Comparison of ENCODE assay signal across 1 cellular context in genomic region chr10:97869091-97870042, GRCh38.
TF ChIP-seq lines count a peak whose summit lies in the region.

No MANE protein-coding gene starts in this region.

TF ChIP-seq in HepG2, 621 proteins besides CTCF, POLR2A, EP300 and RAD21 (continued from another document and continues in another):
- TF ChIP-seq ZFY (CRISPR knock-in tag; IDR thresholded peaks at IDR 0.05) (peak; percentile 35; the same call in 1 of the 2 replicates), ZBTB43 (CRISPR knock-in tag; conservative IDR thresholded peaks at IDR 0.05) (no peak), ZNF18 (CRISPR knock-in tag; IDR thresholded peaks at IDR 0.05; ENCODE audit: insufficient replicate concordance) (no peak), ZNF180 (CRISPR knock-in tag; IDR thresholded peaks at IDR 0.05; ENCODE audit: borderline replicate concordance, low read depth) (no peak), HDAC1 (CRISPR knock-in tag; IDR thresholded peaks at IDR 0.05) (no peak), FOXA3 (CRISPR knock-in tag; IDR thresholded peaks at IDR 0.05) (0 out of 2 replicates have a peak, but pooled peaks have one; percentile 29), AKNA (CRISPR knock-in tag; IDR thresholded peaks at IDR 0.05; ENCODE audit: borderline replicate concordance) (no peak), ZNF329 (CRISPR knock-in tag; IDR thresholded peaks at IDR 0.05; ENCODE audit: low read depth) (no peak), ZNF878 (CRISPR knock-in tag; IDR thresholded peaks at IDR 0.05) (no peak), FOXK1 (CRISPR knock-in tag; IDR thresholded peaks at IDR 0.05; ENCODE audit: borderline replicate concordance, low read depth) (no peak), ZNF503 (CRISPR knock-in tag; IDR thresholded peaks at IDR 0.05) (no peak), ZNF678 (CRISPR knock-in tag; IDR thresholded peaks at IDR 0.05) (no peak), NFE2 (CRISPR knock-in tag; IDR thresholded peaks at IDR 0.05) (no peak), POLR2AphosphoS2 (IDR thresholded peaks at IDR 0.05; ENCODE audit: low read depth, low read length) (no peak), ZNF354B (CRISPR knock-in tag; IDR thresholded peaks at IDR 0.05) (no peak), ZNF451 (CRISPR knock-in tag; IDR thresholded peaks at IDR 0.05) (0 out of 2 replicates have a peak, but pooled peaks have one; percentile 63), ARID2 (CRISPR knock-in tag; IDR thresholded peaks at IDR 0.05; ENCODE audit: borderline replicate concordance) (no peak), ETV5 (CRISPR knock-in tag; IDR thresholded peaks at IDR 0.05; ENCODE audit: borderline replicate concordance) (peak; percentile 70), IRF2 (CRISPR knock-in tag; IDR thresholded peaks at IDR 0.05) (no peak), ZNF556 (CRISPR knock-in tag; IDR thresholded peaks at IDR 0.05; ENCODE audit: borderline replicate concordance) (no peak), ZEB1 (IDR thresholded peaks at IDR 0.05; ENCODE audit: insufficient replicate concordance, low read depth) (no peak), HES4 (CRISPR knock-in tag; IDR thresholded peaks at IDR 0.05; ENCODE audit: borderline replicate concordance) (no peak), FOXK2 (IDR thresholded peaks at IDR 0.05) (no peak), MATR3 (CRISPR knock-in tag; IDR thresholded peaks at IDR 0.05) (no peak), SAFB2 (CRISPR knock-in tag; IDR thresholded peaks at IDR 0.05; ENCODE audit: borderline replicate concordance, low read depth) (no peak), ZBTB26 (CRISPR knock-in tag; IDR thresholded peaks at IDR 0.05; ENCODE audit: borderline replicate concordance) (no peak), HNF4A (CRISPR knock-in tag; IDR thresholded peaks at IDR 0.05) (no peak), ZNF782 (CRISPR knock-in tag; IDR thresholded peaks at IDR 0.05; ENCODE audit: borderline replicate concordance) (no peak), KDM3A (CRISPR knock-in tag; IDR thresholded peaks at IDR 0.05; ENCODE audit: low read depth) (0 out of 2 replicates have a peak, but pooled peaks have one; percentile 65), KAT7 (CRISPR knock-in tag; IDR thresholded peaks at IDR 0.05; ENCODE audit: borderline replicate concordance) (no peak), MIER2 (CRISPR knock-in tag; IDR thresholded peaks at IDR 0.05) (peak; percentile 78; the same call in 1 of the 2 replicates), ZBTB44 (CRISPR knock-in tag; IDR thresholded peaks at IDR 0.05) (no peak), ZNF274 (CRISPR knock-in tag; IDR thresholded peaks at IDR 0.05) (0 out of 2 replicates have a peak, but pooled peaks have one; percentile 29), NFATC3 (CRISPR knock-in tag; IDR thresholded peaks at IDR 0.05) (no peak), ZNF317 (CRISPR knock-in tag; IDR thresholded peaks at IDR 0.05) (0 out of 2 replicates have a peak, but pooled peaks have one; percentile 27), HOXA9 (CRISPR knock-in tag; IDR thresholded peaks at IDR 0.05; ENCODE audit: borderline replicate concordance) (no peak), ZBTB20 (CRISPR knock-in tag; IDR thresholded peaks at IDR 0.05; ENCODE audit: borderline replicate concordance, low read depth) (0 out of 2 replicates have a peak, but pooled peaks have one; percentile 22), ZNF639 (CRISPR knock-in tag; conservative IDR thresholded peaks at IDR 0.05) (no peak), ZNF839 (CRISPR knock-in tag; IDR thresholded peaks at IDR 0.05; ENCODE audit: borderline replicate concordance) (no peak), TBP (CRISPR knock-in tag; IDR thresholded peaks at IDR 0.05) (no peak), FLYWCH1 (CRISPR knock-in tag; IDR thresholded peaks at IDR 0.05) (no peak), ZMYM3 (CRISPR knock-in tag; IDR thresholded peaks at IDR 0.05) (no peak; the same call in 1 of the 2 replicates), ETV6 (CRISPR knock-in tag; conservative IDR thresholded peaks at IDR 0.05) (no peak), HMGA1 (CRISPR knock-in tag; conservative IDR thresholded peaks at IDR 0.05) (no peak), MAZ (IDR thresholded peaks at IDR 0.05; ENCODE audit: borderline replicate concordance, low read depth, low read length) (no peak), MAZ (CRISPR knock-in tag; IDR thresholded peaks at IDR 0.05; ENCODE audit: low read depth) (no peak), MLX (CRISPR knock-in tag; IDR thresholded peaks at IDR 0.05) (no peak), MED13 (CRISPR knock-in tag; IDR thresholded peaks at IDR 0.05) (no peak), ZNF138 (CRISPR knock-in tag; IDR thresholded peaks at IDR 0.05; ENCODE audit: low read depth) (no peak), ZNF263 (CRISPR knock-in tag; IDR thresholded peaks at IDR 0.05) (no peak), YY1 (IDR thresholded peaks at IDR 0.05; ENCODE audit: insufficient read depth, insufficient replicate concordance, low read depth, low read length) (peak; percentile 8), IKZF5 (CRISPR knock-in tag; IDR thresholded peaks at IDR 0.05) (peak; percentile 23; the same call in 1 of the 2 replicates), ZNF235 (CRISPR knock-in tag; IDR thresholded peaks at IDR 0.05; ENCODE audit: borderline replicate concordance) (no peak), GABPB1 (CRISPR knock-in tag; IDR thresholded peaks at IDR 0.05) (peak; percentile 31; the same call in 1 of the 2 replicates), MEIS2 (CRISPR knock-in tag; IDR thresholded peaks at IDR 0.05) (no peak)
